ENCODE assay signal across 1 cellular context in genomic region chr22:34045311-34045710, GRCh38.
TF ChIP-seq lines count a peak whose summit lies in the region.

No MANE protein-coding gene starts in this region.

TF ChIP-seq in GM23338, 12 proteins besides CTCF, POLR2A, EP300 and RAD21 (continued from another document):
- TF ChIP-seq STAT1 (IDR thresholded peaks at IDR 0.05; ENCODE audit: unreplicated experiment) (no peak), ETS1 (IDR thresholded peaks at IDR 0.05) (no peak), CREB1 (CRISPR knock-in tag; IDR thresholded peaks at IDR 0.05; ENCODE audit: low read depth) (no peak), ZNF331 (CRISPR knock-in tag; IDR thresholded peaks at IDR 0.05; ENCODE audit: low read depth) (no peak), ZNF462 (CRISPR knock-in tag; IDR thresholded peaks at IDR 0.05) (no peak), EZH2 (IDR thresholded peaks at IDR 0.05; ENCODE audit: low read depth, unreplicated experiment) (no peak), NANOG (IDR thresholded peaks at IDR 0.05; ENCODE audit: borderline replicate concordance) (no peak), JUNB (IDR thresholded peaks at IDR 0.05; ENCODE audit: unreplicated experiment) (no peak)
